1 cellular context compared by ENCODE assay signal in the genomic region with DNA sequence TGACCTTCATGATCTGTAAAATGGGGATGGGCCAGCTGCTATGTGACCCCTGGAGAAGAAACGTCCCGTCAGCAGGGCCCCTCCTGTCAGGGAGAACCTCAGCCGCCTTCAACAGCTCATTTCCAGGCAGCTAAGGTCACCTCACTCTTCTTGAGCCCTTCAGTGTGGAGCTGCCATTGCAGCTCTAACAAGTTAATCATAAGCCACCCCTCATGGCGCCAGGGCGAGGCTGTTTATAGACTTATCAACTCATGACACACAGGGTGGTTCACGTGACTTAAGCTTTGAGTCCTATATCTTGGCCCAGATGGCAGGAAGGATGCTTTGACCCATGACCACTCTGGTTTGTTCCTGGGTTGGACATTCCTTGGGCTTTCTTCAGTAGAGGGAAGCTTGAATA.
A peak's percentile ranks its signal among the peaks of the same experiment; 100 is the strongest.
TF ChIP-seq lines count a peak whose summit lies in the region.

No MANE protein-coding gene starts in this region.

TF ChIP-seq in K562, 482 proteins besides CTCF, POLR2A, EP300 and RAD21 (continues in another document):
- TF ChIP-seq TCF15 (CRISPR knock-in tag; IDR thresholded peaks at IDR 0.05) (no peak), USF2 (CRISPR knock-in tag; IDR thresholded peaks at IDR 0.05) (peak; percentile 55), MTA3 (IDR thresholded peaks at IDR 0.05; ENCODE audit: borderline replicate concordance) (no peak), BCLAF1 (IDR thresholded peaks at IDR 0.05; ENCODE audit: borderline replicate concordance in 1 of 2, control insufficient read depth in 1 of 2, low read depth in 2 of 2, low read length in 1 of 2) (no peak), ZNF407 (IDR thresholded peaks at IDR 0.05; ENCODE audit: low read depth) (no peak), PRPF4 (IDR thresholded peaks at IDR 0.05; ENCODE audit: insufficient read depth, low read depth, low read length, poor library complexity, severe bottlenecking) (no peak), ARID1B (IDR thresholded peaks at IDR 0.05) (peak; percentile 12; the same call in 1 of the 2 replicates), CBFA2T3 (IDR thresholded peaks at IDR 0.05) (peak; percentile 65), CREB1 (IDR thresholded peaks at IDR 0.05) (no peak), CREB1 (CRISPR knock-in tag; IDR thresholded peaks at IDR 0.05) (no peak), SMAD4 (CRISPR knock-in tag; conservative IDR thresholded peaks at IDR 0.05) (0 out of 2 replicates have a peak, but pooled peaks have one; percentile 27), MNT (conservative IDR thresholded peaks at IDR 0.05) (no peak), SMARCE1 (IDR thresholded peaks at IDR 0.05) (no peak), TGIF2 (CRISPR knock-in tag; IDR thresholded peaks at IDR 0.05) (no peak), ZNF79 (CRISPR knock-in tag; IDR thresholded peaks at IDR 0.05; ENCODE audit: low read depth) (no peak), ZNF384 (IDR thresholded peaks at IDR 0.05; ENCODE audit: low read depth, low read length) (no peak), CBFA2T2 (conservative IDR thresholded peaks at IDR 0.05) (peak; percentile 33), GTF3C2 (IDR thresholded peaks at IDR 0.05; ENCODE audit: borderline replicate concordance, extremely low read depth, insufficient read length) (no peak), ELF2 (CRISPR knock-in tag; IDR thresholded peaks at IDR 0.05) (no peak), TAL1 (IDR thresholded peaks at IDR 0.05) (peak; percentile 42), RAD51 (IDR thresholded peaks at IDR 0.05; ENCODE audit: borderline replicate concordance, low read depth) (peak; percentile 10; the same call in 1 of the 2 replicates), TCF3 (CRISPR knock-in tag; IDR thresholded peaks at IDR 0.05) (peak; percentile 52; the same call in 1 of the 2 replicates)
- TF ChIP-seq, protein P1, sequence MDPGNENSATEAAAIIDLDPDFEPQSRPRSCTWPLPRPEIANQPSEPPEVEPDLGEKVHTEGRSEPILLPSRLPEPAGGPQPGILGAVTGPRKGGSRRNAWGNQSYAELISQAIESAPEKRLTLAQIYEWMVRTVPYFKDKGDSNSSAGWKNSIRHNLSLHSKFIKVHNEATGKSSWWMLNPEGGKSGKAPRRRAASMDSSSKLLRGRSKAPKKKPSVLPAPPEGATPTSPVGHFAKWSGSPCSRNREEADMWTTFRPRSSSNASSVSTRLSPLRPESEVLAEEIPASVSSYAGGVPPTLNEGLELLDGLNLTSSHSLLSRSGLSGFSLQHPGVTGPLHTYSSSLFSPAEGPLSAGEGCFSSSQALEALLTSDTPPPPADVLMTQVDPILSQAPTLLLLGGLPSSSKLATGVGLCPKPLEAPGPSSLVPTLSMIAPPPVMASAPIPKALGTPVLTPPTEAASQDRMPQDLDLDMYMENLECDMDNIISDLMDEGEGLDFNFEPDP (CRISPR knock-in tag; IDR thresholded peaks at IDR 0.05): no peak
- TF ChIP-seq, protein P2, sequence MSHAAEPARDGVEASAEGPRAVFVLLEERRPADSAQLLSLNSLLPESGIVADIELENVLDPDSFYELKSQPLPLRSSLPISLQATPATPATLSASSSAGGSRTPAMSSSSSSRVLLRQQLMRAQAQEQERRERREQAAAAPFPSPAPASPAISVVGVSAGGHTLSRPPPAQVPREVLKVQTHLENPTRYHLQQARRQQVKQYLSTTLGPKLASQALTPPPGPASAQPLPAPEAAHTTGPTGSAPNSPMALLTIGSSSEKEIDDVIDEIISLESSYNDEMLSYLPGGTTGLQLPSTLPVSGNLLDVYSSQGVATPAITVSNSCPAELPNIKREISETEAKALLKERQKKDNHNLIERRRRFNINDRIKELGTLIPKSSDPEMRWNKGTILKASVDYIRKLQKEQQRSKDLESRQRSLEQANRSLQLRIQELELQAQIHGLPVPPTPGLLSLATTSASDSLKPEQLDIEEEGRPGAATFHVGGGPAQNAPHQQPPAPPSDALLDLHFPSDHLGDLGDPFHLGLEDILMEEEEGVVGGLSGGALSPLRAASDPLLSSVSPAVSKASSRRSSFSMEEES (CRISPR knock-in tag; IDR thresholded peaks at IDR 0.05): peak; percentile 56
- TF ChIP-seq, protein P3, sequence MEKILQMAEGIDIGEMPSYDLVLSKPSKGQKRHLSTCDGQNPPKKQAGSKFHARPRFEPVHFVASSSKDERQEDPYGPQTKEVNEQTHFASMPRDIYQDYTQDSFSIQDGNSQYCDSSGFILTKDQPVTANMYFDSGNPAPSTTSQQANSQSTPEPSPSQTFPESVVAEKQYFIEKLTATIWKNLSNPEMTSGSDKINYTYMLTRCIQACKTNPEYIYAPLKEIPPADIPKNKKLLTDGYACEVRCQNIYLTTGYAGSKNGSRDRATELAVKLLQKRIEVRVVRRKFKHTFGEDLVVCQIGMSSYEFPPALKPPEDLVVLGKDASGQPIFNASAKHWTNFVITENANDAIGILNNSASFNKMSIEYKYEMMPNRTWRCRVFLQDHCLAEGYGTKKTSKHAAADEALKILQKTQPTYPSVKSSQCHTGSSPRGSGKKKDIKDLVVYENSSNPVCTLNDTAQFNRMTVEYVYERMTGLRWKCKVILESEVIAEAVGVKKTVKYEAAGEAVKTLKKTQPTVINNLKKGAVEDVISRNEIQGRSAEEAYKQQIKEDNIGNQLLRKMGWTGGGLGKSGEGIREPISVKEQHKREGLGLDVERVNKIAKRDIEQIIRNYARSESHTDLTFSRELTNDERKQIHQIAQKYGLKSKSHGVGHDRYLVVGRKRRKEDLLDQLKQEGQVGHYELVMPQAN (IDR thresholded peaks at IDR 0.05; ENCODE audit: borderline replicate concordance): no peak
- TF ChIP-seq, protein P4, sequence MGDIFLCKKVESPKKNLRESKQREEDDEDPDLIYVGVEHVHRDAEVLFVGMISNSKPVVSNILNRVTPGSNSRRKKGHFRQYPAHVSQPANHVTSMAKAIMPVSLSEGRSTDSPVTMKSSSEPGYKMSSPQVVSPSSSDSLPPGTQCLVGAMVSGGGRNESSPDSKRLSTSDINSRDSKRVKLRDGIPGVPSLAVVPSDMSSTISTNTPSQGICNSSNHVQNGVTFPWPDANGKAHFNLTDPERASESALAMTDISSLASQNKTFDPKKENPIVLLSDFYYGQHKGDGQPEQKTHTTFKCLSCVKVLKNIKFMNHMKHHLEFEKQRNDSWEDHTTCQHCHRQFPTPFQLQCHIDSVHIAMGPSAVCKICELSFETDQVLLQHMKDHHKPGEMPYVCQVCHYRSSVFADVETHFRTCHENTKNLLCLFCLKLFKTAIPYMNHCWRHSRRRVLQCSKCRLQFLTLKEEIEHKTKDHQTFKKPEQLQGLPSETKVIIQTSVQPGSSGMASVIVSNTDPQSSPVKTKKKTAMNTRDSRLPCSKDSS (IDR thresholded peaks at IDR 0.05; ENCODE audit: low read depth, partially characterized antibody): no peak
